ENCODE assay signal across 8 cellular contexts in genomic region chr9:69758001-69758730, GRCh38. TPM values are rescaled to one million over a fixed set of nuclear protein-coding genes. Genes with fewer than 3 reads are reported as not detected.
DNase-seq lines count a peak whose midpoint lies in the region; ATAC-seq, FAIRE-seq and TF ChIP-seq lines count a peak whose summit lies in the region.

No MANE protein-coding gene starts in this region.

- H3K9me3 ChIP-seq in duodenal mucosa (ENCODE audit: control insufficient read depth in 1 of 2, low read length in 2 of 2) = no peaks in the 10 kb centered on the region
- H3K9me3 ChIP-seq in pancreas = no peaks in the 10 kb centered on the region

- no peaks in the 10 kb centered on the region for H3K9me3 Mint-ChIP-seq in progenitor cell of endocrine pancreas (ENCODE audit: low read depth)

- FAIRE-seq in pancreas (lab: Jason Lieb, UNC) = no peak

- no peak for TF ChIP-seq CTCF in progenitor cell of endocrine pancreas (IDR thresholded peaks at IDR 0.05; ENCODE audit: unreplicated experiment)
- no peak for TF ChIP-seq CTCF in pancreas (IDR thresholded peaks at IDR 0.05)

- no peak for ATAC-seq in pancreas
- ATAC-seq in GM18520 (IDR thresholded peaks at IDR 0.05; ENCODE audit: unreplicated experiment) = no peak

- H3K4me3 Mint-ChIP-seq in progenitor cell of endocrine pancreas (ENCODE audit: low read depth) = peak overlapping the region; percentile 61

- H3K9ac ChIP-seq in duodenal mucosa (ENCODE audit: low read depth in 1 of 2, low read length in 2 of 2) = no peak overlapping the region

- H3K36me3 ChIP-seq in duodenal mucosa (ENCODE audit: control insufficient read depth in 1 of 2, insufficient read depth in 2 of 2, low read length in 2 of 2) (no peaks in the 10 kb centered on the region), pancreas (no peaks in the 10 kb centered on the region)

- no peaks in the 10 kb centered on the region for H3K27me3 ChIP-seq in duodenal mucosa (ENCODE audit: control insufficient read depth in 1 of 2, insufficient read depth in 2 of 2, low read length in 2 of 2)
- H3K27me3 ChIP-seq in pancreas = no peaks in the 10 kb centered on the region

- 36 to 41% methylated on average over 6 of the region's 6 CpGs for WGBS in pancreas, 2 donors

- H3K4me3 ChIP-seq in duodenal mucosa (ENCODE audit: low read depth in 1 of 2, low read length in 2 of 2) (peak overlapping the region; percentile 54 to 57), pancreas (peak overlapping the region in 2 of 4 donors; percentile 78 to 83)

- H3K4me1 ChIP-seq in duodenal mucosa (ENCODE audit: control insufficient read depth in 1 of 2, insufficient read depth in 2 of 2, low read length in 2 of 2) (peaks cover 4 to 8% of the 10 kb centered on the region in 2 donors), pancreas (peaks cover 0 to 13% (median 0%) of the 10 kb centered on the region in 3 donors)

- intact Hi-C loops in pancreas (cut with DNase I) = no loop called here

- H3K27me3 Mint-ChIP-seq in progenitor cell of endocrine pancreas = no peaks in the 10 kb centered on the region

- H3K27ac Mint-ChIP-seq in progenitor cell of endocrine pancreas = peak overlapping the region; percentile 23

- H3K36me3 Mint-ChIP-seq in progenitor cell of endocrine pancreas (ENCODE audit: insufficient read depth) = peaks cover 4% of the 10 kb centered on the region

- DNase-seq in NCI-H510A treated with DMSO at 0.1 percent for 48 hours (lab: John Stamatoyannopoulos, UW) (peak; percentile 30), NCI-H510A (lab: John Stamatoyannopoulos, UW) (no peak), NCI-H345 treated with DMSO at 0.1 percent for 48 hours (lab: John Stamatoyannopoulos, UW; ENCODE audit: unreplicated experiment) (peak; percentile 2), progenitor cell of endocrine pancreas (ENCODE audit: low spot score, unreplicated experiment) (no peak), pancreas (no peak), OCI-M2 (lab: John Stamatoyannopoulos, UW; ENCODE audit: unreplicated experiment) (no peak)

- H3K27ac ChIP-seq in duodenal mucosa (ENCODE audit: low read depth, low read length) = no peak overlapping the region
- H3K27ac ChIP-seq in pancreas = peak overlapping the region in 2 of 4 donors; percentile 96 to 98

- peaks cover 33% of the 10 kb centered on the region for H3K4me1 Mint-ChIP-seq in progenitor cell of endocrine pancreas (ENCODE audit: low read depth)

RNA-seq across cellular contexts. Expression of gene PTAR1, which starts 1.6 kb away (rescaled TPM):
- 59.3 and 66.0 TPM in 2 replicates for total RNA-seq in progenitor cell of endocrine pancreas
- 10 to 100 TPM; 21.5 to 32.5 (median 21.9) TPM for total RNA-seq in pancreas
- 1 to 10 TPM; 6.2 to 9.5 TPM for polyA plus RNA-seq in pancreas

Comparison
In these comparisons a context has a peak if more than half of its experiments do, and no peak if none do; other contexts are left out.
1. DNase-seq: peak in NCI-H510A treated with DMSO at 0.1 percent for 48 hours (single experiment) and NCI-H345 treated with DMSO at 0.1 percent for 48 hours (single experiment); none in NCI-H510A (single experiment), progenitor cell of endocrine pancreas (single experiment), pancreas (0 of 6) and OCI-M2 (single experiment).